Comparison of ENCODE assay signal across 20 cellular contexts in genomic region chr4:182242793-182243192, GRCh38. TPM values are rescaled to one million over a fixed set of nuclear protein-coding genes. Genes with fewer than 3 reads are reported as not detected.
DNase-seq lines count a peak whose midpoint lies in the region; ATAC-seq and TF ChIP-seq lines count a peak whose summit lies in the region.
"Had no signal": no experiment of that assay in that cellular context is flagged by ENCODE, and none has a peak within 500 bp of the region (broad histone marks: within the 10 kb centered on the region; RNA-seq: fewer than 3 reads in every experiment).

No MANE protein-coding gene starts in this region.

- no peak overlapping the region for H3K27ac Mint-ChIP-seq in T-helper 17 cell
- H3K27ac Mint-ChIP-seq: CD4-positive, alpha-beta memory T cell had no signal

- H2AK5ac ChIP-seq in IMR-90 (ENCODE audit: low read depth, low read length): peak overlapping the region; percentile 69; the same call in 1 of the 2 replicates

- H3K79me1 ChIP-seq in IMR-90 (ENCODE audit: low read depth in 1 of 2, low read length in 2 of 2): 0 out of 4 replicates have a peak, but pooled peaks cover 0 to 4% of the 10 kb centered on the region in 2 experiments

- H2BK15ac ChIP-seq in IMR-90 (ENCODE audit: low read depth, low read length): peak overlapping the region; percentile 39; the same call in 1 of the 3 replicates

- no peaks in the 10 kb centered on the region for H3K9me3 ChIP-seq in A673 (ENCODE audit: low read depth, low read length, poor library complexity, severe bottlenecking)
- H3K9me3 ChIP-seq in IMR-90 (ENCODE audit: control insufficient read depth, insufficient read depth, low read length): no peaks in the 10 kb centered on the region
- no peaks in the 10 kb centered on the region for H3K9me3 ChIP-seq in T-helper 17 cell (ENCODE audit: control insufficient read depth, low read length, poor library complexity, severe bottlenecking)
- H3K9me3 ChIP-seq: esophagus muscularis mucosa, heart left ventricle, upper lobe of right lung had no signal

- dilution Hi-C loops in IMR-90 (cut with HindIII; ENCODE audit: low sequenced_read_pairs, unreplicated experiment): no loop called here

- H3K9me1 ChIP-seq in IMR-90 (ENCODE audit: insufficient read depth, low read length): peaks cover 9% of the 10 kb centered on the region; the same call in 1 of the 2 replicates

- no peak overlapping the region for H3K23ac ChIP-seq in IMR-90 (ENCODE audit: low read depth, low read length)

- peaks cover 3% of the 10 kb centered on the region for H3K36me3 Mint-ChIP-seq in T-helper 17 cell (ENCODE audit: low read depth)
- H3K36me3 Mint-ChIP-seq: CD4-positive, alpha-beta memory T cell had no signal

- no peak overlapping the region for H3K27ac ChIP-seq in A673 (ENCODE audit: low read depth, low read length, poor library complexity, severe bottlenecking)
- H3K27ac ChIP-seq in IMR-90 (ENCODE audit: insufficient read depth, low read length): no peak overlapping the region
- no peak overlapping the region for H3K27ac ChIP-seq in coronary artery
- H3K27ac ChIP-seq: dorsolateral prefrontal cortex, esophagus muscularis mucosa, heart left ventricle, KMS-11, upper lobe of right lung had no signal

- no peak overlapping the region for H4K5ac ChIP-seq in IMR-90 (ENCODE audit: low read depth, low read length)

- H3K14ac ChIP-seq in IMR-90 (replicated peaks; ENCODE audit: low read depth, low read length): peak overlapping the region; percentile 35

- H4K8ac ChIP-seq in IMR-90 (ENCODE audit: low read depth in 2 of 2, low read length in 2 of 2): peak overlapping the region in 1 of 2 experiments; percentile 23; a peak in 1 of 4 replicates

- H3K36me3 ChIP-seq in A673 (ENCODE audit: insufficient read depth, low read length, poor library complexity, severe bottlenecking) (no peaks in the 10 kb centered on the region), IMR-90 (ENCODE audit: control insufficient read depth, insufficient read depth, low read length) (no peaks in the 10 kb centered on the region)
- H3K36me3 ChIP-seq: esophagus muscularis mucosa, heart left ventricle, upper lobe of right lung had no signal

- H3K4me2 ChIP-seq in IMR-90 (ENCODE audit: low read depth, low read length): no peak overlapping the region
- H3K4me2 ChIP-seq: KMS-11 had no signal

- H3K4me1 ChIP-seq in A673 (ENCODE audit: insufficient read depth, low read length, poor library complexity, severe bottlenecking) (no peaks in the 10 kb centered on the region), IMR-90 (ENCODE audit: control insufficient read depth, insufficient read depth, low read length) (peaks cover 16% of the 10 kb centered on the region)
- H3K4me1 ChIP-seq: esophagus muscularis mucosa, upper lobe of right lung had no signal

- no peak for ATAC-seq in IMR-90 (ENCODE audit: low read depth)
- ATAC-seq in T-helper 17 cell: no peak
- no peak for ATAC-seq in HG02973 (IDR thresholded peaks at IDR 0.05; ENCODE audit: unreplicated experiment)
- no peak for ATAC-seq in HG03342 (IDR thresholded peaks at IDR 0.05; ENCODE audit: unreplicated experiment)
- ATAC-seq: heart left ventricle, upper lobe of right lung had no signal

- 90% methylated on average over 3 of the region's 7 CpGs; no CpG with 5 or more reads in 1 of the 2 experiments for WGBS in IMR-90 (ENCODE audit: extremely low coverage in 2 of 2, insufficient read length in 1 of 2), 2 experiments

- H2BK5ac ChIP-seq in IMR-90 (ENCODE audit: low read depth, low read length, poor library complexity, severe bottlenecking): no peak overlapping the region

- intact Hi-C loops in A673 (cut with micrococcal nuclease; ENCODE audit: unreplicated experiment) (no loop called here), IMR-90 (cut with micrococcal nuclease) (loop anchor here (10.0 kb wide), 1 partner anchor 682 kb away; no protein-coding TSS in a partner anchor)

- CTCF ChIA-PET in A673 (lab: Charles Lee) (no interaction called here), IMR-90 (lab: Yijun Ruan, JAX) (no interaction called here)

- peak overlapping the region; percentile 52; the same call in 1 of the 2 replicates for H2BK20ac ChIP-seq in IMR-90 (ENCODE audit: low read depth, low read length)

- H3K4me3 ChIP-seq in A673 (ENCODE audit: low read depth, low read length, poor library complexity, severe bottlenecking) (no peak overlapping the region), IMR-90 (ENCODE audit: insufficient read depth, low read depth, low read length) (no peak overlapping the region), coronary artery (no peak overlapping the region)
- H3K4me3 ChIP-seq: dorsolateral prefrontal cortex, esophagus muscularis mucosa, heart left ventricle, upper lobe of right lung had no signal

- H3K27me3 ChIP-seq in A673 (replicated peaks; ENCODE audit: insufficient read depth, low read depth, low read length, poor library complexity) (no peaks in the 10 kb centered on the region), IMR-90 (ENCODE audit: control insufficient read depth, insufficient read depth, low read length) (no peaks in the 10 kb centered on the region)
- H3K27me3 ChIP-seq: esophagus muscularis mucosa, heart left ventricle, upper lobe of right lung had no signal

- peak overlapping the region; percentile 7; the same call in 1 of the 2 replicates for H3K4ac ChIP-seq in IMR-90 (ENCODE audit: low read depth, low read length)

- no peak overlapping the region for H3K56ac ChIP-seq in IMR-90 (ENCODE audit: extremely low read depth, insufficient read depth, low read length)

- POLR2A ChIA-PET in A673 (lab: Charles Lee; ENCODE audit: low non-redundant PET) (no interaction called here), IMR-90 (lab: Charles Lee; ENCODE audit: unreplicated experiment) (no interaction called here)

- in situ Hi-C loops in IMR-90 (cut with MboI; ENCODE audit: low sequenced_read_pairs): no loop called here

- peak overlapping the region; percentile 29; the same call in 1 of the 2 replicates for H4K91ac ChIP-seq in IMR-90 (ENCODE audit: insufficient read depth, low read depth, low read length)

- peak overlapping the region; percentile 33; the same call in 1 of the 2 replicates for H3K18ac ChIP-seq in IMR-90 (ENCODE audit: low read depth, low read length)

- no peaks in the 10 kb centered on the region for H4K20me1 ChIP-seq in IMR-90 (ENCODE audit: insufficient read depth, low read length)

- BruUV-seq in A673 (replicated peaks; lab: Mats Ljungman, UMichigan) (no TSS peak), IMR-90 (replicated peaks; lab: Mats Ljungman, UMichigan) (no TSS peak)

- TF ChIP-seq POLR2A in IMR-90 (IDR thresholded peaks at IDR 0.05; ENCODE audit: low read depth, low read length): no peak

- peak overlapping the region; percentile 59; the same call in 1 of the 2 replicates for H2BK120ac ChIP-seq in IMR-90 (ENCODE audit: low read depth, low read length)

- H3K4me3 Mint-ChIP-seq in T-helper 17 cell: no peak overlapping the region
- H3K4me3 Mint-ChIP-seq: CD4-positive, alpha-beta memory T cell had no signal

- no peak overlapping the region for H2AK9ac ChIP-seq in IMR-90 (replicated peaks; ENCODE audit: low read depth, low read length, poor library complexity)

- H3K9ac ChIP-seq in IMR-90 (ENCODE audit: low read depth, low read length): no peak overlapping the region
- H3K9ac ChIP-seq: KMS-11 had no signal

- no peaks in the 10 kb centered on the region for H3K4me1 Mint-ChIP-seq in T-helper 17 cell
- H3K4me1 Mint-ChIP-seq: CD4-positive, alpha-beta memory T cell had no signal

- TF ChIP-seq RAD21 in IMR-90 (IDR thresholded peaks at IDR 0.05; ENCODE audit: low read length): no peak

- TF ChIP-seq CTCF in A673 (conservative IDR thresholded peaks at IDR 0.05; ENCODE audit: low read depth, low read length) (no peak), IMR-90 (conservative IDR thresholded peaks at IDR 0.05; ENCODE audit: low read depth, low read length) (no peak), coronary artery (IDR thresholded peaks at IDR 0.05) (no peak)

- no peaks in the 10 kb centered on the region for H3K27me3 Mint-ChIP-seq in T-helper 17 cell
- H3K27me3 Mint-ChIP-seq: CD4-positive, alpha-beta memory T cell had no signal

- DNase-seq in A673 (ENCODE audit: low spot score) (peak; percentile 17), IMR-90 (peak; percentile 74), astrocyte of the hippocampus (ENCODE audit: low read depth, low spot score) (peak; percentile 81), kidney glomerular epithelial cell (lab: John Stamatoyannopoulos, UW) (peak; percentile 62), T-helper 17 cell (no peak), coronary artery (ENCODE audit: low spot score) (no peak)
- DNase-seq: activated CD4-positive, alpha-beta T cell treated with anti-CD3 and anti-CD28 coated beads, Interleukin-2, amount 50 U/mL, for 1 hour; activated naive CD4-positive, alpha-beta T cell treated with Interleukin-2 at 50 U/mL for 16 hours; CD4-positive, alpha-beta memory T cell; dorsolateral prefrontal cortex; heart left ventricle; kidney; NCI-H2171 treated with DMSO at 0.1 percent for 48 hours; stimulated activated CD4-positive, alpha-beta T cell treated with anti-CD3 and anti-CD28 coated beads, Interleukin-15, amount 100 ng/mL, for 24 hours; stimulated activated naive CD4-positive, alpha-beta T cell; upper lobe of right lung had no signal

- no peak overlapping the region for H2AFZ ChIP-seq in IMR-90 (replicated peaks; ENCODE audit: low read length, poor library complexity)

TF ChIP-seq in IMR-90, 13 proteins besides CTCF, POLR2A, EP300 and RAD21:
- TF ChIP-seq SMC3 (IDR thresholded peaks at IDR 0.05; ENCODE audit: low read depth, low read length): no peak
- TF ChIP-seq RFX5 (IDR thresholded peaks at IDR 0.05; ENCODE audit: low read depth, low read length): no peak
- no peak for TF ChIP-seq MAFK (IDR thresholded peaks at IDR 0.05; ENCODE audit: low read depth, low read length)
- TF ChIP-seq CEBPB (IDR thresholded peaks at IDR 0.05; ENCODE audit: low read depth, low read length): no peak
- TF ChIP-seq RCOR1 (IDR thresholded peaks at IDR 0.05; ENCODE audit: insufficient replicate concordance, low read length): no peak
- no peak for TF ChIP-seq USF2 (IDR thresholded peaks at IDR 0.05; ENCODE audit: low read depth, low read length)

RNA-seq across cellular contexts. Expression of gene TENM3, which starts 0.4 kb away (rescaled TPM):
- 24.5 and 26.4 TPM in 2 replicates for total RNA-seq in A673 (2021)
- total RNA-seq in IMR-90 (2012; rRNA removed): 127 and 173 TPM in 2 replicates
- polyA plus RNA-seq in IMR-90 (2012; rRNA removed): 29.9 and 31.3 TPM in 2 replicates
- 17.3 and 27.4 TPM in 2 replicates for polyA plus RNA-seq in IMR-90 (2012; cell fraction: cytosol; rRNA removed)
- 22.0 and 26.1 TPM in 2 replicates for polyA plus RNA-seq in IMR-90 (2012; cell fraction: nucleus; rRNA removed; ENCODE audit: low replicate concordance)
- total RNA-seq in T-helper 17 cell: not detected
- total RNA-seq: CD4-positive, alpha-beta memory T cell had no signal
- polyA plus RNA-seq: CD4-positive, alpha-beta memory T cell had no signal

Comparison
In these comparisons a context has a peak if more than half of its experiments do, and no peak if none do; other contexts are left out.
1. DNase-seq: peak in A673 (single experiment), IMR-90 (single experiment), astrocyte of the hippocampus (single experiment) and kidney glomerular epithelial cell (single experiment); none in T-helper 17 cell (0 of 3) and coronary artery (single experiment).
2. RNA of gene TENM3, which starts 0.4 kb away (total RNA-seq): 127 to 173 TPM in IMR-90 and 24.5 to 26.4 TPM in A673; not detected in T-helper 17 cell; every median in the first group is over 10 times any median in the second.